8 cellular contexts compared by ENCODE assay signal in the genomic region with DNA sequence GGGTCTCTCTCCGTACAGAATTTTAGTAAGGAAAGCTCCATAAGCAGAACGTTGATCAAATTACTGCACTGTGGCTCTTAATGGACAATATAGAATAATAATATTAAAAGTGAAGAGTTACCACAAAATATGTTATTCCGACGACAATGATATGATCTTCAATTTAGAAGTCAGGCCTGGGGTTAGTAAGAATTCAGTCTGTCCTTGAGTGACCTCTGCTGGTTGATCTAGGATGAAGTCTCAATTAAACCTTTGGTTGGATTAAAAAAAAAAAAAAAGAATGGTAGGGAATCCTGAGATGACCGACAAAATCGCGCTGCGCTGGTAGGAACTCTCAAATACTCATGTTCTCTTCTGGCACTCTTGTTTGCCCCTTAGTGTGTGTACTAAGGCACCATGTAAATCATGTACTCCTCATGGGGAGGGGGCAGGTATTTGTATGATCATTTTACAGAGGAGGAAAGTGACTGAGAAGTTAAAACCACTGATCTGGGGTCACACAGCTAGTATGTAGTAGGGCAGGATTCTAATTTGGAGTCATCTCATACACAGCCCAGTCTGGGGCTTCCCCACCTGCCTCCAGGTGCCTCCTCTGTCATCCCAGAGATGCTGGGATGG.
DNase-seq lines count a peak whose midpoint lies in the region; ATAC-seq and TF ChIP-seq lines count a peak whose summit lies in the region.

No MANE protein-coding gene starts in this region.

- TF ChIP-seq CTCF in H9 (conservative IDR thresholded peaks at IDR 0.05), result peak; percentile 72
- TF ChIP-seq CTCF in colonic mucosa (IDR thresholded peaks at IDR 0.05), result peak; percentile 48

- H3K4me1 ChIP-seq in CD4-positive, alpha-beta memory T cell (ENCODE audit: insufficient read depth, low read length), result no peaks in the 10 kb centered on the region
- H3K4me1 ChIP-seq in H9 (ENCODE audit: insufficient read depth, low read length) (0 out of 2 replicates have a peak, but pooled peaks cover 4% of the 10 kb centered on the region), colonic mucosa (peaks cover 11% of the 10 kb centered on the region), mesenchymal stem cell (ENCODE audit: control insufficient read depth, insufficient read depth, low read depth, low read length) (peaks cover 5% of the 10 kb centered on the region)

- H3K14ac ChIP-seq in H9 (ENCODE audit: insufficient read depth, low read length), result no peak overlapping the region
- no peak overlapping the region for H3K14ac ChIP-seq in mesenchymal stem cell (ENCODE audit: low read length in 2 of 2)

- H2BK5ac ChIP-seq in H9 (ENCODE audit: insufficient read length, low read length) (no peak overlapping the region), mesenchymal stem cell (ENCODE audit: low read depth, low read length, poor library complexity, severe bottlenecking) (no peak overlapping the region)

- H3K4me3 Mint-ChIP-seq in CD4-positive, alpha-beta memory T cell, result no peak overlapping the region
- H3K4me3 Mint-ChIP-seq in H9, result no peak overlapping the region
- H3K4me3 Mint-ChIP-seq in activated CD4-positive, alpha-beta memory T cell treated with anti-CD3 and anti-CD28 coated beads for 36 hours, result no peak overlapping the region

- H3T11ph ChIP-seq in H9 (ENCODE audit: low read length), result no peak overlapping the region

- H2BK12ac ChIP-seq in H9 (ENCODE audit: insufficient read length, low read depth, low read length), result no peak overlapping the region
- no peak overlapping the region for H2BK12ac ChIP-seq in mesenchymal stem cell (ENCODE audit: low read length in 2 of 2)

- H3K27me3 ChIP-seq in CD4-positive, alpha-beta memory T cell (ENCODE audit: insufficient read depth, low read length), result no peaks in the 10 kb centered on the region
- H3K27me3 ChIP-seq in H9 (ENCODE audit: insufficient read depth, low read length) (no peaks in the 10 kb centered on the region), colonic mucosa (no peaks in the 10 kb centered on the region), mesenchymal stem cell (ENCODE audit: control insufficient read depth in 1 of 2, insufficient read depth in 1 of 2, low read length in 2 of 2) (peaks cover 4 to 9% of the 10 kb centered on the region in 2 experiments)

- H2AK5ac ChIP-seq in H9 (ENCODE audit: insufficient read length, low read length), result no peak overlapping the region
- H2AK5ac ChIP-seq in mesenchymal stem cell (ENCODE audit: low read length, severe bottlenecking), result no peak overlapping the region

- H3K9me3 Mint-ChIP-seq in CD4-positive, alpha-beta memory T cell, result peaks cover 0 to 1% (median 0%) of the 10 kb centered on the region in 8 donors
- H3K9me3 Mint-ChIP-seq in H9, result no peaks in the 10 kb centered on the region
- H3K9me3 Mint-ChIP-seq in activated CD4-positive, alpha-beta memory T cell treated with anti-CD3 and anti-CD28 coated beads for 36 hours, result no peaks in the 10 kb centered on the region

- no peaks in the 10 kb centered on the region for H3K4me1 Mint-ChIP-seq in CD4-positive, alpha-beta memory T cell
- H3K4me1 Mint-ChIP-seq in H9, result peaks cover 6 to 12% of the 10 kb centered on the region in 2 experiments; a peak in 3 of 4 replicates
- H3K4me1 Mint-ChIP-seq in activated CD4-positive, alpha-beta memory T cell treated with anti-CD3 and anti-CD28 coated beads for 36 hours (ENCODE audit: low read depth), result no peaks in the 10 kb centered on the region

- H2BK120ac ChIP-seq in H9 (ENCODE audit: low read depth, low read length, poor library complexity, severe bottlenecking), result no peak overlapping the region
- H2BK120ac ChIP-seq in mesenchymal stem cell (ENCODE audit: low read depth, low read length), result no peak overlapping the region

- H3K23me2 ChIP-seq in H9 (ENCODE audit: insufficient read length, low read depth, low read length, poor library complexity, severe bottlenecking), result no peaks in the 10 kb centered on the region

- H3K4me3 ChIP-seq in CD4-positive, alpha-beta memory T cell (ENCODE audit: low read length in 2 of 2), result no peak overlapping the region
- H3K4me3 ChIP-seq in colonic mucosa (no peak overlapping the region), mesenchymal stem cell (ENCODE audit: insufficient read depth in 1 of 2, low read depth in 1 of 2, low read length in 2 of 2) (no peak overlapping the region)

- no peak overlapping the region for H3K56ac ChIP-seq in H9 (ENCODE audit: insufficient read length, low read depth, low read length)

- no peaks in the 10 kb centered on the region for H3K9me3 ChIP-seq in CD4-positive, alpha-beta memory T cell (ENCODE audit: control insufficient read depth in 1 of 2, low read length in 2 of 2)
- H3K9me3 ChIP-seq in H9 (ENCODE audit: control insufficient read depth, low read depth, low read length), result no peaks in the 10 kb centered on the region
- H3K9me3 ChIP-seq in colonic mucosa, result no peaks in the 10 kb centered on the region
- H3K9me3 ChIP-seq in mesenchymal stem cell (ENCODE audit: control insufficient read depth, low read length), result no peaks in the 10 kb centered on the region

- H3K79me2 ChIP-seq in H9 (ENCODE audit: insufficient read depth, low read length), result no peaks in the 10 kb centered on the region

- DNase-seq in CD4-positive, alpha-beta memory T cell, result peak in 4 of 5 donors; percentile 7 to 19 (median 12)
- DNase-seq in H9 (no peak), NCI-H460 (ENCODE audit: extremely low read depth, low read depth) (peak; percentile 43), colonic mucosa (peak; percentile 60), mesenchymal stem cell (peak; percentile 63)
- no peak for DNase-seq in activated CD4-positive, alpha-beta memory T cell treated with anti-CD3 and anti-CD28 coated beads for 36 hours

- CTCF ChIA-PET in CD4-positive, alpha-beta memory T cell (lab: Charles Lee; ENCODE audit: partially characterized antibody), result interaction anchor here (1.3 to 2.7 kb wide), 4 partner anchors 129 to 175 kb away, joined by 4 to 12 read pairs (median 7); no protein-coding TSS in a partner anchor
- CTCF ChIA-PET in activated CD4-positive, alpha-beta memory T cell treated with anti-CD3 and anti-CD28 coated beads for 36 hours (lab: Charles Lee), result interaction anchor here (0.7 to 5.8 kb wide), 2 partner anchors 131 to 173 kb away, joined by 3 to 36 read pairs; no protein-coding TSS in a partner anchor

- H3K27ac Mint-ChIP-seq in CD4-positive, alpha-beta memory T cell, result no peak overlapping the region
- no peak overlapping the region for H3K27ac Mint-ChIP-seq in H9
- no peak overlapping the region for H3K27ac Mint-ChIP-seq in activated CD4-positive, alpha-beta memory T cell treated with anti-CD3 and anti-CD28 coated beads for 36 hours

- peaks cover 4 to 5% of the 10 kb centered on the region in 2 donors for H3K27me3 Mint-ChIP-seq in CD4-positive, alpha-beta memory T cell
- peaks cover 6% of the 10 kb centered on the region for H3K27me3 Mint-ChIP-seq in H9 (ENCODE audit: low read depth)
- H3K27me3 Mint-ChIP-seq in activated CD4-positive, alpha-beta memory T cell treated with anti-CD3 and anti-CD28 coated beads for 36 hours, result peaks cover 9% of the 10 kb centered on the region

- no peak overlapping the region for H2BK15ac ChIP-seq in H9 (ENCODE audit: low read depth, low read length)
- no peak overlapping the region for H2BK15ac ChIP-seq in mesenchymal stem cell (ENCODE audit: low read depth, poor library complexity, severe bottlenecking)

- no peaks in the 10 kb centered on the region for H3K36me3 Mint-ChIP-seq in CD4-positive, alpha-beta memory T cell
- no peaks in the 10 kb centered on the region for H3K36me3 Mint-ChIP-seq in H9 (ENCODE audit: insufficient read depth in 1 of 3, low read depth in 3 of 3)
- H3K36me3 Mint-ChIP-seq in activated CD4-positive, alpha-beta memory T cell treated with anti-CD3 and anti-CD28 coated beads for 36 hours, result no peaks in the 10 kb centered on the region

- H3K23ac ChIP-seq in H9 (ENCODE audit: insufficient read length, low read depth, low read length) (no peak overlapping the region), mesenchymal stem cell (ENCODE audit: low read length in 2 of 2) (no peak overlapping the region)

- H3K79me1 ChIP-seq in H9 (ENCODE audit: insufficient read depth, low read depth, low read length, poor library complexity, severe bottlenecking), result no peaks in the 10 kb centered on the region
- no peaks in the 10 kb centered on the region for H3K79me1 ChIP-seq in mesenchymal stem cell (replicated peaks; ENCODE audit: low read length, poor library complexity, severe bottlenecking)

- WGBS in H9 (ENCODE audit: extremely low coverage, insufficient read length, low lambda C conversion rate), result no CpG with 5 or more reads among the region's 8 CpGs
- 42% methylated on average over 6 of the region's 8 CpGs for WGBS in mesenchymal stem cell

- H4K8ac ChIP-seq in H9 (replicated peaks; ENCODE audit: insufficient read length, low read depth, low read length) (no peak overlapping the region), mesenchymal stem cell (ENCODE audit: low read length) (no peak overlapping the region)

- H3K9ac ChIP-seq in H9 (ENCODE audit: extremely low read depth, insufficient read length, low read length), result no peak overlapping the region
- peak overlapping the region in 1 of 2 donors; percentile 38 for H3K9ac ChIP-seq in colonic mucosa (ENCODE audit: low read depth in 2 of 2, low read length in 2 of 2)
- H3K9ac ChIP-seq in mesenchymal stem cell (ENCODE audit: low read length), result peak overlapping the region; percentile 33

- no peak overlapping the region for H4K5ac ChIP-seq in H9 (ENCODE audit: insufficient read length, low read depth, low read length)

- no peak overlapping the region for H3K18ac ChIP-seq in H9 (ENCODE audit: insufficient read length, low read depth, low read length)
- no peak overlapping the region for H3K18ac ChIP-seq in mesenchymal stem cell (ENCODE audit: low read depth in 1 of 2, low read length in 2 of 2)

- H3K4me2 ChIP-seq in H9 (ENCODE audit: insufficient read depth, insufficient read length, low read length) (no peak overlapping the region), mesenchymal stem cell (ENCODE audit: low read length, poor library complexity, severe bottlenecking) (no peak overlapping the region)

- no peak for ATAC-seq in GM19324 (IDR thresholded peaks at IDR 0.05; ENCODE audit: low FRiP score, unreplicated experiment)
- ATAC-seq in HG03159 (IDR thresholded peaks at IDR 0.05; ENCODE audit: unreplicated experiment), result no peak

- H2BK20ac ChIP-seq in H9 (ENCODE audit: low read depth, low read length, poor library complexity, severe bottlenecking), result no peak overlapping the region

- no peak overlapping the region for H4K91ac ChIP-seq in H9 (ENCODE audit: insufficient read length, low read depth, low read length)
- H4K91ac ChIP-seq in mesenchymal stem cell (ENCODE audit: low read length), result no peak overlapping the region

- POLR2A ChIA-PET in CD4-positive, alpha-beta memory T cell (lab: Charles Lee; ENCODE audit: partially characterized antibody), result no interaction called here
- POLR2A ChIA-PET in activated CD4-positive, alpha-beta memory T cell treated with anti-CD3 and anti-CD28 coated beads for 36 hours (lab: Charles Lee), result no interaction called here

- H2AFZ ChIP-seq in H9 (ENCODE audit: low read length), result peak overlapping the region; percentile 61
- H2AFZ ChIP-seq in mesenchymal stem cell (ENCODE audit: low read depth, low read length), result no peak overlapping the region

- no peaks in the 10 kb centered on the region for H4K20me1 ChIP-seq in H9 (ENCODE audit: control insufficient read depth, insufficient read depth, insufficient read length)

- no peaks in the 10 kb centered on the region for H3K36me3 ChIP-seq in CD4-positive, alpha-beta memory T cell (ENCODE audit: insufficient read depth, low read length)
- H3K36me3 ChIP-seq in colonic mucosa (no peaks in the 10 kb centered on the region), mesenchymal stem cell (ENCODE audit: control insufficient read depth in 1 of 2, insufficient read depth in 2 of 2, low read depth in 1 of 2, low read length in 2 of 2) (no peaks in the 10 kb centered on the region)

- H3K27ac ChIP-seq in CD4-positive, alpha-beta memory T cell (ENCODE audit: low read depth, low read length), result no peak overlapping the region
- H3K27ac ChIP-seq in H9 (ENCODE audit: insufficient read length, low read depth, low read length), result no peak overlapping the region
- no peak overlapping the region for H3K27ac ChIP-seq in colonic mucosa
- no peak overlapping the region for H3K27ac ChIP-seq in mesenchymal stem cell (ENCODE audit: low read length, poor library complexity, severe bottlenecking)

- intact Hi-C loops in CD4-positive, alpha-beta memory T cell (cut with micrococcal nuclease), result loop anchor here (1.0 kb wide), 1 partner anchor 130 kb away; no protein-coding TSS in a partner anchor
- intact Hi-C loops in colonic mucosa (cut with DNase I), result loop anchor here (1.0 to 10.0 kb wide), 3 partner anchors 75 to 463 kb away; no protein-coding TSS in a partner anchor
- intact Hi-C loops in activated CD4-positive, alpha-beta memory T cell treated with anti-CD3 and anti-CD28 coated beads for 36 hours (cut with micrococcal nuclease), result loop anchor here (1.0 to 2.0 kb wide), 2 partner anchors 130 to 461 kb away; no protein-coding TSS in a partner anchor

- no peak overlapping the region for H3K4ac ChIP-seq in H9 (ENCODE audit: low read depth, low read length)
- H3K4ac ChIP-seq in mesenchymal stem cell (ENCODE audit: low read depth in 1 of 2, low read length in 2 of 2), result no peak overlapping the region

Comparison
In these comparisons a context has a peak if more than half of its experiments do, and no peak if none do; other contexts are left out.
1. DNase-seq: peak in CD4-positive, alpha-beta memory T cell (4 of 5), NCI-H460 (single experiment), colonic mucosa (single experiment) and mesenchymal stem cell (single experiment); none in H9 (single experiment) and activated CD4-positive, alpha-beta memory T cell treated with anti-CD3 and anti-CD28 coated beads for 36 hours (single experiment).